1 cellular context compared by ENCODE assay signal in genomic region chr2:15642334-15643208, GRCh38.
TF ChIP-seq lines count a peak whose summit lies in the region.

No MANE protein-coding gene starts in this region.

TF ChIP-seq in GM12878, 131 proteins besides CTCF, POLR2A, EP300 and RAD21 (continued from another document):
- no peak for TF ChIP-seq ZNF687 (IDR thresholded peaks at IDR 0.05)
- TF ChIP-seq, protein P1, sequence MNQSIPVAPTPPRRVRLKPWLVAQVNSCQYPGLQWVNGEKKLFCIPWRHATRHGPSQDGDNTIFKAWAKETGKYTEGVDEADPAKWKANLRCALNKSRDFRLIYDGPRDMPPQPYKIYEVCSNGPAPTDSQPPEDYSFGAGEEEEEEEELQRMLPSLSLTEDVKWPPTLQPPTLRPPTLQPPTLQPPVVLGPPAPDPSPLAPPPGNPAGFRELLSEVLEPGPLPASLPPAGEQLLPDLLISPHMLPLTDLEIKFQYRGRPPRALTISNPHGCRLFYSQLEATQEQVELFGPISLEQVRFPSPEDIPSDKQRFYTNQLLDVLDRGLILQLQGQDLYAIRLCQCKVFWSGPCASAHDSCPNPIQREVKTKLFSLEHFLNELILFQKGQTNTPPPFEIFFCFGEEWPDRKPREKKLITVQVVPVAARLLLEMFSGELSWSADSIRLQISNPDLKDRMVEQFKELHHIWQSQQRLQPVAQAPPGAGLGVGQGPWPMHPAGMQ (IDR thresholded peaks at IDR 0.05; ENCODE audit: borderline replicate concordance) = no peak
- no peak for TF ChIP-seq LARP7 (IDR thresholded peaks at IDR 0.05)
- TF ChIP-seq PAX5 (IDR thresholded peaks at IDR 0.05; ENCODE audit: borderline replicate concordance, low read depth, low read length) = no peak
- TF ChIP-seq HCFC1 (IDR thresholded peaks at IDR 0.05; ENCODE audit: low read length) = no peak
- TF ChIP-seq, protein P2, sequence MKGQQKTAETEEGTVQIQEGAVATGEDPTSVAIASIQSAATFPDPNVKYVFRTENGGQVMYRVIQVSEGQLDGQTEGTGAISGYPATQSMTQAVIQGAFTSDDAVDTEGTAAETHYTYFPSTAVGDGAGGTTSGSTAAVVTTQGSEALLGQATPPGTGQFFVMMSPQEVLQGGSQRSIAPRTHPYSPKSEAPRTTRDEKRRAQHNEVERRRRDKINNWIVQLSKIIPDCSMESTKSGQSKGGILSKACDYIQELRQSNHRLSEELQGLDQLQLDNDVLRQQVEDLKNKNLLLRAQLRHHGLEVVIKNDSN (IDR thresholded peaks at IDR 0.05; ENCODE audit: borderline replicate concordance, extremely low read length, insufficient read depth, low read depth, low read length) = no peak
- TF ChIP-seq, protein P3, sequence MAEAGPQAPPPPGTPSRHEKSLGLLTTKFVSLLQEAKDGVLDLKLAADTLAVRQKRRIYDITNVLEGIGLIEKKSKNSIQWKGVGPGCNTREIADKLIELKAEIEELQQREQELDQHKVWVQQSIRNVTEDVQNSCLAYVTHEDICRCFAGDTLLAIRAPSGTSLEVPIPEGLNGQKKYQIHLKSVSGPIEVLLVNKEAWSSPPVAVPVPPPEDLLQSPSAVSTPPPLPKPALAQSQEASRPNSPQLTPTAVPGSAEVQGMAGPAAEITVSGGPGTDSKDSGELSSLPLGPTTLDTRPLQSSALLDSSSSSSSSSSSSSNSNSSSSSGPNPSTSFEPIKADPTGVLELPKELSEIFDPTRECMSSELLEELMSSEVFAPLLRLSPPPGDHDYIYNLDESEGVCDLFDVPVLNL (IDR thresholded peaks at IDR 0.05; ENCODE audit: low read depth, low read length) = no peak
- no peak for TF ChIP-seq CEBPB (IDR thresholded peaks at IDR 0.05; ENCODE audit: borderline replicate concordance in 1 of 2, low read depth in 2 of 2, low read length in 2 of 2)
- TF ChIP-seq MEF2B (IDR thresholded peaks at IDR 0.05; ENCODE audit: partially characterized antibody, poor library complexity, severe bottlenecking) = no peak
- TF ChIP-seq MYB (IDR thresholded peaks at IDR 0.05; ENCODE audit: borderline replicate concordance, low read depth, low read length) = no peak
- no peak for TF ChIP-seq PML (IDR thresholded peaks at IDR 0.05; ENCODE audit: low read length)
- TF ChIP-seq ELK1 (IDR thresholded peaks at IDR 0.05; ENCODE audit: low read depth, low read length) = no peak
- no peak for TF ChIP-seq NKRF (conservative IDR thresholded peaks at IDR 0.05)
- TF ChIP-seq, protein P4, sequence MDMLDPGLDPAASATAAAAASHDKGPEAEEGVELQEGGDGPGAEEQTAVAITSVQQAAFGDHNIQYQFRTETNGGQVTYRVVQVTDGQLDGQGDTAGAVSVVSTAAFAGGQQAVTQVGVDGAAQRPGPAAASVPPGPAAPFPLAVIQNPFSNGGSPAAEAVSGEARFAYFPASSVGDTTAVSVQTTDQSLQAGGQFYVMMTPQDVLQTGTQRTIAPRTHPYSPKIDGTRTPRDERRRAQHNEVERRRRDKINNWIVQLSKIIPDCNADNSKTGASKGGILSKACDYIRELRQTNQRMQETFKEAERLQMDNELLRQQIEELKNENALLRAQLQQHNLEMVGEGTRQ (IDR thresholded peaks at IDR 0.05; ENCODE audit: borderline replicate concordance, low read depth, low read length) = no peak
- no peak for TF ChIP-seq RCOR1 (conservative IDR thresholded peaks at IDR 0.05; ENCODE audit: low read depth, low read length)
- no peak for TF ChIP-seq STAT1 (conservative IDR thresholded peaks at IDR 0.05)
